In the genomic region with DNA sequence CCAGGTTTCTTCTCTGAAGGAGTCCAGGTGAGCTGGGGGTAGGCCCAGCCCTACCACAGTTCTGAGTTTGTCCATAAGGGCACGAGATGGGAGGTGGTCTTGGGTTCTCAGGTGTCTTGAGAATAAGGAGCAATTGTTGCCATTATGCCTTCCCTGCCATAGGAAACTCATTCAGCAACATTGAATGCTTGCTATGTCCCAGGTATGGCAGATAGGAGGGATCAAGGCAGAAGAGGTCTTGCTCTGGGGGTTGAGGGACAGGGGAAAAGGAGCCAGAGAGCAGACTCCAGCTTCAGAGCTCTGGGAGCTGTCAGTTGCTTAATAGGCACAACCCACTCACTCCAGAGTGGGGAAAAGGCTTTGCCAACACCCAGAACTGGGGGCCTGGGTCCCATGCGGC, we compare ENCODE assay signal across 18 cellular contexts. TPM values are rescaled to one million over a fixed set of nuclear protein-coding genes. Genes with fewer than 3 reads are reported as not detected.
DNase-seq lines count a peak whose midpoint lies in the region; ATAC-seq, FAIRE-seq and TF ChIP-seq lines count a peak whose summit lies in the region.
"Had no signal": no experiment of that assay in that cellular context is flagged by ENCODE, and none has a peak within 500 bp of the region (broad histone marks: within the 10 kb centered on the region; RNA-seq: fewer than 3 reads in every experiment).

No MANE protein-coding gene starts in this region.

- TSS peak; percentile 42 for BruUV-seq in HepG2 (replicated peaks; lab: Mats Ljungman, UMichigan)

- H3K79me2 ChIP-seq in HepG2 (ENCODE audit: insufficient read depth, low read length) (no peaks in the 10 kb centered on the region), hepatocyte (no peaks in the 10 kb centered on the region)

- H4K20me1 ChIP-seq in HepG2 (ENCODE audit: insufficient read depth, low read length): no peaks in the 10 kb centered on the region
- H4K20me1 ChIP-seq in hepatocyte (ENCODE audit: insufficient read depth, poor library complexity, severe bottlenecking): no peaks in the 10 kb centered on the region

- no peaks in the 10 kb centered on the region for H3K9me3 ChIP-seq in HepG2 (ENCODE audit: low read length)
- no peaks in the 10 kb centered on the region for H3K9me3 ChIP-seq in right lobe of liver
- H3K9me3 ChIP-seq in hepatocyte (ENCODE audit: low read depth): no peaks in the 10 kb centered on the region
- H3K9me3 ChIP-seq in gastrocnemius medialis: no peaks in the 10 kb centered on the region
- no peaks in the 10 kb centered on the region for H3K9me3 ChIP-seq in aorta (ENCODE audit: control insufficient read depth, low read length)

- TF ChIP-seq POLR2A in HepG2 (IDR thresholded peaks at IDR 0.05; ENCODE audit: insufficient read depth in 1 of 2, low read depth in 2 of 2, low read length in 2 of 2) (no peak), right lobe of liver (IDR thresholded peaks at IDR 0.05) (no peak), gastrocnemius medialis (IDR thresholded peaks at IDR 0.05) (no peak)

- intact Hi-C loops in HepG2 (cut with micrococcal nuclease; ENCODE audit: unreplicated experiment) (no loop called here), right lobe of liver (cut with DNase I) (no loop called here), gastrocnemius medialis (cut with DNase I; ENCODE audit: low total_unique reads) (loop anchor here (5.0 kb wide), 1 partner anchor 189 kb away; a partner anchor contains a TSS), aorta (cut with DNase I) (no loop called here)

- H3K4me3 ChIP-seq in HepG2 (replicated peaks in 1 of 3; ENCODE audit: insufficient read depth in 1 of 3, low read depth in 2 of 3, low read length in 3 of 3): no peak overlapping the region
- H3K4me3 ChIP-seq in right lobe of liver: no peak overlapping the region
- H3K4me3 ChIP-seq in hepatocyte: no peak overlapping the region
- H3K4me3 ChIP-seq in gastrocnemius medialis: no peak overlapping the region
- H3K4me3 ChIP-seq in aorta (ENCODE audit: low read length in 2 of 2): no peak overlapping the region

- H3K4me1 ChIP-seq in HepG2 (ENCODE audit: insufficient read depth, low read length): peaks cover 36% of the 10 kb centered on the region
- H3K4me1 ChIP-seq in right lobe of liver: peaks cover 0 to 4% (median 0%) of the 10 kb centered on the region in 4 donors
- peaks cover 13% of the 10 kb centered on the region for H3K4me1 ChIP-seq in hepatocyte (ENCODE audit: insufficient read depth)
- peaks cover 45 to 59% of the 10 kb centered on the region in 2 donors for H3K4me1 ChIP-seq in gastrocnemius medialis
- H3K4me1 ChIP-seq in aorta (ENCODE audit: control insufficient read depth in 1 of 2, insufficient read depth in 2 of 2, low read length in 2 of 2): no peaks in the 10 kb centered on the region

- no peak for TF ChIP-seq CTCF in HepG2 (CRISPR knock-in tag; IDR thresholded peaks at IDR 0.05)
- no peak for TF ChIP-seq CTCF in right lobe of liver (IDR thresholded peaks at IDR 0.05)
- TF ChIP-seq CTCF in hepatocyte (IDR thresholded peaks at IDR 0.05; ENCODE audit: poor library complexity): no peak
- no peak for TF ChIP-seq CTCF in gastrocnemius medialis (IDR thresholded peaks at IDR 0.05 in 4 of 5, conservative IDR thresholded peaks at IDR 0.05 in 1 of 5)

- H3K9me2 ChIP-seq in hepatocyte (replicated peaks; ENCODE audit: insufficient read depth): no peaks in the 10 kb centered on the region

- H3K9ac ChIP-seq in HepG2 (ENCODE audit: insufficient read depth, low read depth, low read length): 0 out of 2 replicates have a peak overlapping the region, but pooled peaks have one; percentile 26

- H2AFZ ChIP-seq in HepG2 (ENCODE audit: low read length) (no peak overlapping the region), hepatocyte (no peak overlapping the region)

- POLR2A ChIA-PET in HepG2 (lab: Yijun Ruan, JAX): interaction anchor here (0.9 to 2.1 kb wide), 5 partner anchors 20 to 135 kb away, joined by 3 to 8 read pairs (median 4); a partner anchor contains a TSS

- H3K27ac ChIP-seq in HepG2 (ENCODE audit: extremely low read length, insufficient read depth, low read length): peak overlapping the region; percentile 43
- H3K27ac ChIP-seq in right lobe of liver: no peak overlapping the region
- peak overlapping the region; percentile 94 for H3K27ac ChIP-seq in hepatocyte
- peak overlapping the region; percentile 93 to 98 (median 96) for H3K27ac ChIP-seq in gastrocnemius medialis
- peak overlapping the region; percentile 63 to 81 for H3K27ac ChIP-seq in aorta (ENCODE audit: low read depth in 1 of 2, low read length in 2 of 2)

- in situ Hi-C loops in HepG2 (cut with HindIII; ENCODE audit: extremely low pct_ligation_motif_present, low pct_unique_long_range_greater_than_20kb): loop anchor here (5.0 kb wide), 1 partner anchor 39 kb away; a partner anchor contains a TSS
- in situ Hi-C loops in gastrocnemius medialis (cut with MboI; ENCODE audit: low sequenced_read_pairs in 4 of 4): no loop called here

- ATAC-seq in HepG2: no peak
- no peak for ATAC-seq in right lobe of liver
- no peak for ATAC-seq in gastrocnemius medialis
- ATAC-seq in aorta (ENCODE audit: low FRiP score): no peak
- no peak for ATAC-seq in GM18520 (IDR thresholded peaks at IDR 0.05; ENCODE audit: unreplicated experiment)

- CTCF ChIA-PET in HepG2 (lab: Yijun Ruan, JAX; ENCODE audit: low intra/inter-chr PET ratio, low total read pairs): no interaction called here

- TF ChIP-seq EP300 in HepG2 (IDR thresholded peaks at IDR 0.05; ENCODE audit: low read depth in 2 of 2, low read length in 2 of 2) (no peak), HepG2 (CRISPR knock-in tag; IDR thresholded peaks at IDR 0.05; ENCODE audit: borderline replicate concordance) (no peak)

- whole genome bisulfite sequencing in HepG2 (ENCODE audit: low lambda C conversion rate): 74% methylated on average over 2 of the region's 2 CpGs
- WGBS in right lobe of liver (ENCODE audit: insufficient coverage, low coverage, low lambda C conversion rate, missing lambda C conversion rate): no CpG with 5 or more reads among the region's 2 CpGs
- 92% methylated on average over 2 of the region's 2 CpGs for WGBS in hepatocyte (ENCODE audit: low lambda C conversion rate, missing lambda C conversion rate)
- WGBS in aorta, 2 donors: 56 to 65% methylated on average over 2 of the region's 2 CpGs

- no peak for TF ChIP-seq RAD21 in HepG2 (CRISPR knock-in tag; IDR thresholded peaks at IDR 0.05)

- H3K27me3 ChIP-seq in HepG2 (ENCODE audit: control insufficient read depth in 1 of 2, insufficient read depth in 2 of 2, low read length in 2 of 2) (no peaks in the 10 kb centered on the region), right lobe of liver (no peaks in the 10 kb centered on the region), hepatocyte (no peaks in the 10 kb centered on the region), gastrocnemius medialis (no peaks in the 10 kb centered on the region), aorta (ENCODE audit: control insufficient read depth in 1 of 2, insufficient read depth in 2 of 2, low read length in 1 of 2) (no peaks in the 10 kb centered on the region)

- H3K4me2 ChIP-seq in HepG2 (ENCODE audit: low read depth, low read length) (no peak overlapping the region), hepatocyte (peak overlapping the region; percentile 23)

- peaks cover 1 to 15% of the 10 kb centered on the region in 2 experiments; a peak in 3 of 5 replicates for H3K36me3 ChIP-seq in HepG2 (replicated peaks in 1 of 2; ENCODE audit: control insufficient read depth in 1 of 2, insufficient read depth in 2 of 2, low read length in 2 of 2)
- H3K36me3 ChIP-seq in right lobe of liver: no peaks in the 10 kb centered on the region
- no peaks in the 10 kb centered on the region for H3K36me3 ChIP-seq in hepatocyte (replicated peaks; ENCODE audit: insufficient read depth, low read depth)
- peaks cover 0 to 33% of the 10 kb centered on the region in 2 donors for H3K36me3 ChIP-seq in gastrocnemius medialis
- H3K36me3 ChIP-seq in aorta (ENCODE audit: control insufficient read depth in 1 of 2, insufficient read depth in 2 of 2, low read length in 1 of 2): peaks cover 8% of the 10 kb centered on the region in 2 donors

- no peak for FAIRE-seq in HepG2 (lab: Jason Lieb, UNC)
- FAIRE-seq: H1, kidney had no signal

- DNase-seq in HepG2 (ENCODE audit: low spot score) (no peak), right lobe of liver (no peak), hepatocyte (ENCODE audit: low spot score) (no peak), gastrocnemius medialis (no peak), aorta (no peak), NCI-H187 (lab: John Stamatoyannopoulos, UW) (no peak)
- DNase-seq in activated T-cell treated with anti-CD3 and anti-CD28 coated beads, Interleukin-2, amount 50 U/mL, for 1 hour: no peak
- DNase-seq: activated CD4-positive, alpha-beta memory T cell treated with anti-CD3 and anti-CD28 coated beads, Interleukin-2, amount 10 ng/mL, durations not matched to agents 7 days and 5 days; activated naive CD8-positive, alpha-beta T cell treated with anti-CD3 and anti-CD28 coated beads, Interleukin-2, amount 10 ng/mL, durations not matched to agents 7 days and 5 days; MM.1S; naive B cell; NCI-H2029 treated with DMSO at 0.1 percent for 48 hours; NCI-H524 treated with DMSO at 0.1 percent for 48 hours; stimulated activated CD4-positive, alpha-beta T cell treated with anti-CD3 and anti-CD28 coated beads, Interleukin-4, amount 100 ng/mL, for 24 hours had no signal

RNA-seq across cellular contexts. Expression of a gene that starts 4.3 kb away (rescaled TPM):
- total RNA-seq in HepG2 (2016; rRNA removed; fragmentation: Illumina TruSeq; extraction: Trizol) (2.4 and 4.1 TPM in 2 replicates), right lobe of liver (10 to 100 TPM in 3 of 6 experiments, 1 to 10 TPM in 3; 4.7 to 52.0 (median 9.4) TPM), hepatocyte (130 and 156 TPM in 2 replicates), gastrocnemius medialis (100 to 1,000 TPM; 144 to 184 (median 157) TPM), aorta (100 to 1,000 TPM; 368 to 526 TPM)
- total RNA-seq in HepG2 (2016; cell fraction: cytosol; rRNA removed; fragmentation: Illumina TruSeq; extraction: Trizol; ENCODE audit: low read depth): 1.9 and 4.6 TPM in 2 replicates
- total RNA-seq in HepG2 (2016; cell fraction: insoluble cytoplasmic fraction; rRNA removed; fragmentation: Illumina TruSeq; extraction: Trizol): 1.6 and 3.5 TPM in 2 replicates
- 1.9 and 2.9 TPM in 2 replicates for total RNA-seq in HepG2 (2016; cell fraction: membrane; rRNA removed; fragmentation: Illumina TruSeq; extraction: Trizol)
- 1.5 and 2.6 TPM in 2 replicates for total RNA-seq in HepG2 (2016; cell fraction: nucleus; rRNA removed; fragmentation: Illumina TruSeq; extraction: Trizol)
- polyA plus RNA-seq in HepG2 (2011; rRNA removed) (4.3 and 5.5 TPM in 2 replicates), hepatocyte (240 and 307 TPM in 2 replicates), aorta (1,000 to 10,000 TPM in 1 of 2 donors, 100 to 1,000 TPM in 1; 806 to 1,228 TPM)
- 5.8 and 12.6 TPM in 2 replicates for polyA plus RNA-seq in HepG2 (2011; cell fraction: cytosol; rRNA removed)
- 5.9 and 7.6 TPM in 2 replicates for polyA plus RNA-seq in HepG2 (2011; cell fraction: nucleus; rRNA removed)
- polyA plus RNA-seq in HepG2 (2012): 2.5 and 2.9 TPM in 2 replicates
- 3.5 and 5.0 TPM in 2 replicates for polyA plus RNA-seq in HepG2 (2016; cell fraction: cytosol; fragmentation: Illumina TruSeq; extraction: Trizol; ENCODE audit: low read depth)
- 2.3 and 2.8 TPM in 2 replicates for polyA plus RNA-seq in HepG2 (2016; cell fraction: insoluble cytoplasmic fraction; fragmentation: Illumina TruSeq; extraction: Trizol; ENCODE audit: low read depth)
- 4.2 and 4.5 TPM in 2 replicates for polyA plus RNA-seq in HepG2 (2016; cell fraction: membrane; fragmentation: Illumina TruSeq; extraction: Trizol; ENCODE audit: low read depth)
- 3.5 and 5.2 TPM in 2 replicates for polyA plus RNA-seq in HepG2 (2016; cell fraction: nucleus; fragmentation: Illumina TruSeq; extraction: Trizol; ENCODE audit: insufficient read depth, low read depth)
- polyA minus RNA-seq in HepG2 (2011; rRNA and poly(A)+ RNA removed; ENCODE audit: low replicate concordance): 1.4 and 4.9 TPM in 2 replicates
- polyA minus RNA-seq in HepG2 (2011; cell fraction: cytosol; rRNA and poly(A)+ RNA removed): 1.8 and 2.3 TPM in 2 replicates
- 1.5 and 2.4 TPM in 2 replicates for polyA minus RNA-seq in HepG2 (2011; cell fraction: nucleus; rRNA and poly(A)+ RNA removed)

RNA-seq across cellular contexts. Expression of a gene that starts 19.7 kb away (rescaled TPM):
- total RNA-seq in HepG2 (2016; rRNA removed; fragmentation: Illumina TruSeq; extraction: Trizol): 0.15 and 0.24 TPM in 2 replicates
- total RNA-seq in HepG2 (2016; cell fraction: cytosol; rRNA removed; fragmentation: Illumina TruSeq; extraction: Trizol; ENCODE audit: low read depth): 0.09 TPM in 1 of 2 replicates, not detected in the other
- 0.42 and 0.45 TPM in 2 replicates for total RNA-seq in HepG2 (2016; cell fraction: insoluble cytoplasmic fraction; rRNA removed; fragmentation: Illumina TruSeq; extraction: Trizol)
- total RNA-seq in HepG2 (2016; cell fraction: membrane; rRNA removed; fragmentation: Illumina TruSeq; extraction: Trizol): 0.34 and 0.40 TPM in 2 replicates
- 0.47 TPM in 2 replicates for total RNA-seq in HepG2 (2016; cell fraction: nucleus; rRNA removed; fragmentation: Illumina TruSeq; extraction: Trizol)
- 1.1 and 1.3 TPM in 2 replicates for polyA plus RNA-seq in HepG2 (2011; rRNA removed)
- polyA plus RNA-seq in HepG2 (2011; cell fraction: cytosol; rRNA removed): 0.41 and 0.62 TPM in 2 replicates
- polyA plus RNA-seq in HepG2 (2011; cell fraction: nucleus; rRNA removed): 6.2 and 7.6 TPM in 2 replicates
- polyA plus RNA-seq in HepG2 (2012): 0.30 and 1.7 TPM in 2 replicates
- polyA plus RNA-seq in HepG2 (2016; cell fraction: cytosol; fragmentation: Illumina TruSeq; extraction: Trizol; ENCODE audit: low read depth): 0.11 and 0.18 TPM in 2 replicates
- polyA plus RNA-seq in HepG2 (2016; cell fraction: insoluble cytoplasmic fraction; fragmentation: Illumina TruSeq; extraction: Trizol; ENCODE audit: low read depth): 0.26 and 0.52 TPM in 2 replicates
- polyA plus RNA-seq in HepG2 (2016; cell fraction: membrane; fragmentation: Illumina TruSeq; extraction: Trizol; ENCODE audit: low read depth): 0.27 and 0.29 TPM in 2 replicates
- polyA plus RNA-seq in HepG2 (2016; cell fraction: nucleus; fragmentation: Illumina TruSeq; extraction: Trizol; ENCODE audit: insufficient read depth, low read depth): 1.9 and 3.2 TPM in 2 replicates
- 0.88 and 5.2 TPM in 2 replicates for polyA minus RNA-seq in HepG2 (2011; rRNA and poly(A)+ RNA removed; ENCODE audit: low replicate concordance)
- 0.35 and 0.49 TPM in 2 replicates for polyA minus RNA-seq in HepG2 (2011; cell fraction: cytosol; rRNA and poly(A)+ RNA removed)
- polyA minus RNA-seq in HepG2 (2011; cell fraction: nucleus; rRNA and poly(A)+ RNA removed): 0.62 and 1.7 TPM in 2 replicates
- total RNA-seq in right lobe of liver: under 1 TPM in 4 of 6 experiments, not detected in 2; 0.12 to 0.49 (median 0.26) TPM
- 3.4 and 3.5 TPM in 2 replicates for total RNA-seq in hepatocyte
- 5.6 and 6.1 TPM in 2 replicates for polyA plus RNA-seq in hepatocyte
- under 1 TPM; 0.15 to 0.33 (median 0.28) TPM for total RNA-seq in gastrocnemius medialis
- total RNA-seq in aorta: 1 to 10 TPM; 2.4 to 3.3 TPM
- 1 to 10 TPM; 7.6 to 8.3 TPM for polyA plus RNA-seq in aorta
- total RNA-seq: activated CD4-positive, alpha-beta memory T cell treated with anti-CD3 and anti-CD28 coated beads, Interleukin-2, amount 10 ng/mL, durations not matched to agents 7 days and 5 days had no signal

RNA-seq across cellular contexts. Expression of a gene that starts 22.0 kb away (rescaled TPM):
- total RNA-seq in HepG2 (2016; rRNA removed; fragmentation: Illumina TruSeq; extraction: Trizol) (6.9 and 14.7 TPM in 2 replicates), right lobe of liver (10 to 100 TPM; 16.9 to 54.1 (median 24.3) TPM), hepatocyte (43.0 and 64.7 TPM in 2 replicates), gastrocnemius medialis (100 to 1,000 TPM in 1 of 4 donors, 10 to 100 TPM in 3; 39.5 to 104 (median 45.3) TPM), aorta (1,000 to 10,000 TPM in 1 of 2 donors, 100 to 1,000 TPM in 1; 588 to 1,240 TPM)
- 2.5 and 3.0 TPM in 2 replicates for total RNA-seq in HepG2 (2016; cell fraction: cytosol; rRNA removed; fragmentation: Illumina TruSeq; extraction: Trizol; ENCODE audit: low read depth)
- 5.5 and 15.8 TPM in 2 replicates for total RNA-seq in HepG2 (2016; cell fraction: insoluble cytoplasmic fraction; rRNA removed; fragmentation: Illumina TruSeq; extraction: Trizol)
- 7.5 and 8.5 TPM in 2 replicates for total RNA-seq in HepG2 (2016; cell fraction: membrane; rRNA removed; fragmentation: Illumina TruSeq; extraction: Trizol)
- 17.4 and 23.6 TPM in 2 replicates for total RNA-seq in HepG2 (2016; cell fraction: nucleus; rRNA removed; fragmentation: Illumina TruSeq; extraction: Trizol)
- polyA plus RNA-seq in HepG2 (2011; rRNA removed) (24.2 and 26.1 TPM in 2 replicates), hepatocyte (88.7 and 112 TPM in 2 replicates), aorta (100 to 1,000 TPM in 1 of 2 donors, 10 to 100 TPM in 1; 97.7 to 554 TPM)
- polyA plus RNA-seq in HepG2 (2011; cell fraction: cytosol; rRNA removed): 10.8 and 14.8 TPM in 2 replicates
- polyA plus RNA-seq in HepG2 (2011; cell fraction: nucleus; rRNA removed): 129 and 177 TPM in 2 replicates
- 16.2 and 21.3 TPM in 2 replicates for polyA plus RNA-seq in HepG2 (2012)
- 2.3 and 3.6 TPM in 2 replicates for polyA plus RNA-seq in HepG2 (2016; cell fraction: cytosol; fragmentation: Illumina TruSeq; extraction: Trizol; ENCODE audit: low read depth)
- 6.1 and 9.7 TPM in 2 replicates for polyA plus RNA-seq in HepG2 (2016; cell fraction: insoluble cytoplasmic fraction; fragmentation: Illumina TruSeq; extraction: Trizol; ENCODE audit: low read depth)
- polyA plus RNA-seq in HepG2 (2016; cell fraction: membrane; fragmentation: Illumina TruSeq; extraction: Trizol; ENCODE audit: low read depth): 5.1 and 6.6 TPM in 2 replicates
- polyA plus RNA-seq in HepG2 (2016; cell fraction: nucleus; fragmentation: Illumina TruSeq; extraction: Trizol; ENCODE audit: insufficient read depth, low read depth): 48.9 and 50.6 TPM in 2 replicates
- polyA minus RNA-seq in HepG2 (2011; rRNA and poly(A)+ RNA removed; ENCODE audit: low replicate concordance): 5.1 and 18.8 TPM in 2 replicates
- 11.6 and 13.2 TPM in 2 replicates for polyA minus RNA-seq in HepG2 (2011; cell fraction: cytosol; rRNA and poly(A)+ RNA removed)
- polyA minus RNA-seq in HepG2 (2011; cell fraction: nucleus; rRNA and poly(A)+ RNA removed): 28.8 and 31.8 TPM in 2 replicates

RNA-seq across cellular contexts. Expression of a gene that starts 37.2 kb away (rescaled TPM):
- total RNA-seq in HepG2 (2016; rRNA removed; fragmentation: Illumina TruSeq; extraction: Trizol): 0.11 and 0.42 TPM in 2 replicates
- 0.09 and 0.20 TPM in 2 replicates for total RNA-seq in HepG2 (2016; cell fraction: cytosol; rRNA removed; fragmentation: Illumina TruSeq; extraction: Trizol; ENCODE audit: low read depth)
- total RNA-seq in HepG2 (2016; cell fraction: insoluble cytoplasmic fraction; rRNA removed; fragmentation: Illumina TruSeq; extraction: Trizol): 0.09 and 0.32 TPM in 2 replicates
- total RNA-seq in HepG2 (2016; cell fraction: membrane; rRNA removed; fragmentation: Illumina TruSeq; extraction: Trizol): 0.19 and 0.21 TPM in 2 replicates
- 0.25 and 0.34 TPM in 2 replicates for total RNA-seq in HepG2 (2016; cell fraction: nucleus; rRNA removed; fragmentation: Illumina TruSeq; extraction: Trizol)
- 0.12 and 0.24 TPM in 2 replicates for polyA plus RNA-seq in HepG2 (2011; rRNA removed)
- polyA plus RNA-seq in HepG2 (2011; cell fraction: cytosol; rRNA removed): 0.17 TPM in 2 replicates
- polyA plus RNA-seq in HepG2 (2011; cell fraction: nucleus; rRNA removed): 0.16 and 0.21 TPM in 2 replicates
- polyA plus RNA-seq in HepG2 (2012): 0.15 and 0.37 TPM in 2 replicates
- 0.06 and 0.14 TPM in 2 replicates for polyA plus RNA-seq in HepG2 (2016; cell fraction: cytosol; fragmentation: Illumina TruSeq; extraction: Trizol; ENCODE audit: low read depth)
- polyA plus RNA-seq in HepG2 (2016; cell fraction: insoluble cytoplasmic fraction; fragmentation: Illumina TruSeq; extraction: Trizol; ENCODE audit: low read depth): 0.08 and 0.14 TPM in 2 replicates
- 0.09 TPM in 1 of 2 replicates, not detected in the other for polyA plus RNA-seq in HepG2 (2016; cell fraction: membrane; fragmentation: Illumina TruSeq; extraction: Trizol; ENCODE audit: low read depth)
- 0.55 and 0.78 TPM in 2 replicates for polyA plus RNA-seq in HepG2 (2016; cell fraction: nucleus; fragmentation: Illumina TruSeq; extraction: Trizol; ENCODE audit: insufficient read depth, low read depth)
- 0.30 and 0.40 TPM in 2 replicates for polyA minus RNA-seq in HepG2 (2011; rRNA and poly(A)+ RNA removed; ENCODE audit: low replicate concordance)
- polyA minus RNA-seq in HepG2 (2011; cell fraction: cytosol; rRNA and poly(A)+ RNA removed): not detected in 2 replicates
- not detected in 2 replicates for polyA minus RNA-seq in HepG2 (2011; cell fraction: nucleus; rRNA and poly(A)+ RNA removed)
- total RNA-seq in right lobe of liver: not detected
- 0.04 and 0.10 TPM in 2 replicates for total RNA-seq in hepatocyte
- 0.33 and 0.52 TPM in 2 replicates for polyA plus RNA-seq in hepatocyte
- total RNA-seq in gastrocnemius medialis: not detected
- not detected for total RNA-seq in aorta
- under 1 TPM in 1 of 2 donors, not detected in 1; 0.33 TPM for polyA plus RNA-seq in aorta
- total RNA-seq: activated CD4-positive, alpha-beta memory T cell treated with anti-CD3 and anti-CD28 coated beads, Interleukin-2, amount 10 ng/mL, durations not matched to agents 7 days and 5 days; activated naive CD8-positive, alpha-beta T cell treated with anti-CD3 and anti-CD28 coated beads, Interleukin-2, amount 10 ng/mL, durations not matched to agents 7 days and 5 days; epithelial cell of proximal tubule; kidney had no signal

RNA-seq across cellular contexts. Expression of a gene that starts 56.9 kb away (rescaled TPM):
- 21.4 and 28.8 TPM in 2 replicates for total RNA-seq in HepG2 (2016; rRNA removed; fragmentation: Illumina TruSeq; extraction: Trizol)
- 2.9 and 3.2 TPM in 2 replicates for total RNA-seq in HepG2 (2016; cell fraction: cytosol; rRNA removed; fragmentation: Illumina TruSeq; extraction: Trizol; ENCODE audit: low read depth)
- 21.9 and 28.5 TPM in 2 replicates for total RNA-seq in HepG2 (2016; cell fraction: insoluble cytoplasmic fraction; rRNA removed; fragmentation: Illumina TruSeq; extraction: Trizol)
- 11.3 and 11.9 TPM in 2 replicates for total RNA-seq in HepG2 (2016; cell fraction: membrane; rRNA removed; fragmentation: Illumina TruSeq; extraction: Trizol)
- 12.0 and 13.7 TPM in 2 replicates for total RNA-seq in HepG2 (2016; cell fraction: nucleus; rRNA removed; fragmentation: Illumina TruSeq; extraction: Trizol)
- polyA plus RNA-seq in HepG2 (2011; rRNA removed): 26.4 and 27.5 TPM in 2 replicates
- 21.8 and 27.3 TPM in 2 replicates for polyA plus RNA-seq in HepG2 (2011; cell fraction: cytosol; rRNA removed)
- polyA plus RNA-seq in HepG2 (2011; cell fraction: nucleus; rRNA removed): 19.0 and 20.4 TPM in 2 replicates
- polyA plus RNA-seq in HepG2 (2012): 15.4 and 15.6 TPM in 2 replicates
- polyA plus RNA-seq in HepG2 (2016; cell fraction: cytosol; fragmentation: Illumina TruSeq; extraction: Trizol; ENCODE audit: low read depth): 1.6 and 1.7 TPM in 2 replicates
- polyA plus RNA-seq in HepG2 (2016; cell fraction: insoluble cytoplasmic fraction; fragmentation: Illumina TruSeq; extraction: Trizol; ENCODE audit: low read depth): 27.8 and 28.1 TPM in 2 replicates
- polyA plus RNA-seq in HepG2 (2016; cell fraction: membrane; fragmentation: Illumina TruSeq; extraction: Trizol; ENCODE audit: low read depth): 6.4 and 6.8 TPM in 2 replicates
- polyA plus RNA-seq in HepG2 (2016; cell fraction: nucleus; fragmentation: Illumina TruSeq; extraction: Trizol; ENCODE audit: insufficient read depth, low read depth): 21.5 and 21.8 TPM in 2 replicates
- polyA minus RNA-seq in HepG2 (2011; rRNA and poly(A)+ RNA removed; ENCODE audit: low replicate concordance): 17.6 and 24.2 TPM in 2 replicates
- 10.1 and 10.4 TPM in 2 replicates for polyA minus RNA-seq in HepG2 (2011; cell fraction: cytosol; rRNA and poly(A)+ RNA removed)
- polyA minus RNA-seq in HepG2 (2011; cell fraction: nucleus; rRNA and poly(A)+ RNA removed): 9.1 and 11.8 TPM in 2 replicates
- total RNA-seq in right lobe of liver: 10 to 100 TPM; 28.7 to 40.8 (median 37.4) TPM
- total RNA-seq in hepatocyte: 48.0 and 49.3 TPM in 2 replicates
- 43.2 and 46.5 TPM in 2 replicates for polyA plus RNA-seq in hepatocyte
- total RNA-seq in gastrocnemius medialis: 10 to 100 TPM; 23.8 to 28.1 (median 27.6) TPM
- total RNA-seq in aorta: 10 to 100 TPM; 42.8 to 62.5 TPM
- polyA plus RNA-seq in aorta: 10 to 100 TPM; 26.3 to 36.1 TPM

Comparison
In these comparisons a context has a peak if more than half of its experiments do, and no peak if none do; other contexts are left out.
1. H3K27ac ChIP-seq: peak in HepG2 (single experiment), hepatocyte (single experiment), gastrocnemius medialis (4 of 4) and aorta (2 of 2); none in right lobe of liver (0 of 3).